Comparison of ENCODE assay signal across 35 cellular contexts in genomic region chr2:177072069-177072468, GRCh38.
DNase-seq lines count a peak whose midpoint lies in the region; ATAC-seq and TF ChIP-seq lines count a peak whose summit lies in the region.
"Had no signal": no experiment of that assay in that cellular context is flagged by ENCODE, and none has a peak within 500 bp of the region (broad histone marks: within the 10 kb centered on the region; RNA-seq: fewer than 3 reads in every experiment).

No MANE protein-coding gene starts in this region.

- CTCF ChIA-PET in MCF 10A (lab: Yijun Ruan, JAX) = interaction anchor here (0.6 to 0.7 kb wide), 2 partner anchors 41 to 1166 kb away, joined by 3 read pairs; no protein-coding TSS in a partner anchor
- CTCF ChIA-PET in mammary epithelial cell (lab: Charles Lee; ENCODE audit: low non-redundant PET) = no interaction called here

- H3K4me3 Mint-ChIP-seq in MCF 10A (ENCODE audit: unreplicated experiment) (no peak overlapping the region), brain (no peak overlapping the region)
- H3K4me3 Mint-ChIP-seq: activated T-helper 17 cell treated with anti-CD3 and anti-CD28 coated beads, Interleukin-2, amount 50 U/mL, for 72 hours; CD8-positive, alpha-beta memory T cell; dendritic cell treated with granulocyte-macrophage colony-stimulating factor and Interleukin-4, amounts not matched to agents 40 ng/mL and 50 ng/mL, for 4 days; endodermal cell; neural crest cell; stimulated activated naive CD8-positive, alpha-beta T cell treated with anti-CD3 and anti-CD28 coated beads, Interleukin-15, Interleukin-2, amounts not matched to agents 100 ng/mL and 50 ng/mL, for 24 hours had no signal

- POLR2A ChIA-PET in MCF 10A (lab: Yijun Ruan, JAX) = interaction anchor here (0.7 to 1.0 kb wide), 4 partner anchors 15 to 1765 kb away, joined by 3 read pairs; no protein-coding TSS in a partner anchor

- no TSS peak for BruUV-seq in MCF 10A (replicated peaks; lab: Mats Ljungman, UMichigan)
- BruUV-seq in mammary epithelial cell (replicated peaks; lab: Mats Ljungman, UMichigan) = no TSS peak

- ATAC-seq in HG03460 (IDR thresholded peaks at IDR 0.05; ENCODE audit: unreplicated experiment) = no peak
- ATAC-seq: activated T-helper 17 cell treated with anti-CD3 and anti-CD28 coated beads, Interleukin-2, amount 50 U/mL, for 72 hours; gastrocnemius medialis; pancreas had no signal

- H3K4me1 ChIP-seq in mammary epithelial cell (ENCODE audit: insufficient read depth, low read length) = no peaks in the 10 kb centered on the region
- H3K4me1 ChIP-seq: BE2C, esophagus muscularis mucosa, gastrocnemius medialis, pancreas, Peyer's patch, right atrium auricular region, thyroid gland, uterus had no signal

- no peak overlapping the region for H3K4me2 ChIP-seq in mammary epithelial cell (ENCODE audit: insufficient read depth, low read depth, low read length)

- in situ Hi-C loops in mammary epithelial cell (cut with MboI; ENCODE audit: low sequenced_read_pairs in 2 of 2) = no loop called here

- WGBS in mammary epithelial cell (ENCODE audit: low coverage, missing lambda C conversion rate) = 0% methylated on average over 1 of the region's 2 CpGs

- H3K4me1 Mint-ChIP-seq in MCF 10A (ENCODE audit: insufficient read depth, unreplicated experiment) (no peaks in the 10 kb centered on the region), brain (peaks cover 35% of the 10 kb centered on the region)
- H3K4me1 Mint-ChIP-seq: CD8-positive, alpha-beta memory T cell had no signal

- intact Hi-C loops in MCF 10A (cut with micrococcal nuclease) = no loop called here
- intact Hi-C loops in mammary epithelial cell (cut with micrococcal nuclease) = no loop called here
- intact Hi-C loops in cardiac septum (cut with DNase I) = no loop called here

- H3K36me3 Mint-ChIP-seq in MCF 10A (ENCODE audit: insufficient read depth, unreplicated experiment) = no peaks in the 10 kb centered on the region
- no peaks in the 10 kb centered on the region for H3K36me3 Mint-ChIP-seq in brain

- H2AFZ ChIP-seq in mammary epithelial cell (ENCODE audit: low read depth, low read length) = no peak overlapping the region

- H3K27ac ChIP-seq in mammary epithelial cell (ENCODE audit: insufficient read depth, low read depth, low read length) = no peak overlapping the region
- H3K27ac ChIP-seq: esophagus muscularis mucosa, gastrocnemius medialis, HL-60, pancreas, Peyer's patch, right atrium auricular region, thyroid gland had no signal

- H3K9me3 ChIP-seq in mammary epithelial cell (replicated peaks; ENCODE audit: insufficient read depth, low read length) = no peaks in the 10 kb centered on the region
- H3K9me3 ChIP-seq: BE2C, esophagus muscularis mucosa, gastrocnemius medialis, MG63, pancreas, Peyer's patch, right atrium auricular region, thyroid gland, uterus had no signal

- H3K36me3 ChIP-seq in mammary epithelial cell (ENCODE audit: insufficient read depth, low read length) = no peaks in the 10 kb centered on the region
- H3K36me3 ChIP-seq: BE2C, esophagus muscularis mucosa, gastrocnemius medialis, MG63, pancreas, Peyer's patch, right atrium auricular region, thyroid gland, uterus had no signal

- peak; percentile 53 for DNase-seq in MCF 10A (ENCODE audit: unreplicated experiment)
- no peak for DNase-seq in mammary epithelial cell
- peak; percentile 36 for DNase-seq in iris pigment epithelial cell (ENCODE audit: low read depth)
- DNase-seq in NCI-H2029 (lab: John Stamatoyannopoulos, UW) = no peak
- DNase-seq in cardiac septum (ENCODE audit: low spot score) = no peak
- no peak for DNase-seq in germinal center (ENCODE audit: low spot score)
- DNase-seq: ACHN; activated CD4-positive, alpha-beta T cell treated with anti-CD3 and anti-CD28 coated beads for 1 hour; activated naive CD4-positive, alpha-beta T cell treated with anti-CD3 and anti-CD28 coated beads, Interleukin-2, amount 50 U/mL, for 16 hours; anterior cingulate cortex; BE2C; caudate nucleus; CD8-positive, alpha-beta memory T cell; endodermal cell; gastrocnemius medialis; KG1; MG63; NCI-H1105 treated with DMSO at 0.1 percent for 48 hours; NCI-H1930; NCI-H526; pancreas; Peyer's patch; SHP77 treated with DMSO at 0.1 percent for 48 hours; stimulated activated CD4-positive, alpha-beta T cell treated with anti-CD3 and anti-CD28 coated beads, Interleukin-1b, Interleukin-23, amount 100 ng/mL, for 48 hours; thyroid gland had no signal

- H3K27me3 Mint-ChIP-seq in MCF 10A (ENCODE audit: insufficient read depth, unreplicated experiment) = peaks cover 5% of the 10 kb centered on the region
- no peaks in the 10 kb centered on the region for H3K27me3 Mint-ChIP-seq in brain
- H3K27me3 Mint-ChIP-seq: dendritic cell treated with granulocyte-macrophage colony-stimulating factor and Interleukin-4, amounts not matched to agents 40 ng/mL and 50 ng/mL, for 4 days had no signal

- dilution Hi-C loops in mammary epithelial cell (cut with HindIII; ENCODE audit: low sequenced_read_pairs) = no loop called here

- no peak overlapping the region for H3K9ac ChIP-seq in mammary epithelial cell (ENCODE audit: insufficient read depth, low read length)

- H3K27ac Mint-ChIP-seq in MCF 10A (ENCODE audit: low read depth, unreplicated experiment) = no peak overlapping the region
- peak overlapping the region in 4 of 5 experiments; percentile 53 to 80 (median 55) for H3K27ac Mint-ChIP-seq in brain
- H3K27ac Mint-ChIP-seq: activated T-helper 17 cell treated with anti-CD3 and anti-CD28 coated beads, Interleukin-2, amount 50 U/mL, for 72 hours; CD8-positive, alpha-beta memory T cell; dendritic cell treated with granulocyte-macrophage colony-stimulating factor and Interleukin-4, amounts not matched to agents 40 ng/mL and 50 ng/mL, for 4 days; endodermal cell; stimulated activated naive CD8-positive, alpha-beta T cell treated with anti-CD3 and anti-CD28 coated beads, Interleukin-15, Interleukin-2, amounts not matched to agents 100 ng/mL and 50 ng/mL, for 24 hours had no signal

- no peaks in the 10 kb centered on the region for H3K79me2 ChIP-seq in mammary epithelial cell (ENCODE audit: insufficient read depth, low read length)

- H3K27me3 ChIP-seq in mammary epithelial cell (ENCODE audit: insufficient read depth, low read length) = peaks cover 1% of the 10 kb centered on the region
- H3K27me3 ChIP-seq: BE2C, esophagus muscularis mucosa, gastrocnemius medialis, MG63, Peyer's patch, right atrium auricular region, thyroid gland, uterus had no signal

- H3K4me3 ChIP-seq in mammary epithelial cell (replicated peaks in 1 of 3; ENCODE audit: insufficient read depth in 1 of 3, low read depth in 2 of 3, low read length in 3 of 3) = no peak overlapping the region
- H3K4me3 ChIP-seq: esophagus muscularis mucosa, gastrocnemius medialis, MG63, pancreas, Peyer's patch, right atrium auricular region, thyroid gland, uterus had no signal

- no peaks in the 10 kb centered on the region for H4K20me1 ChIP-seq in mammary epithelial cell (ENCODE audit: insufficient read depth, low read length)

- no peaks in the 10 kb centered on the region for H3K9me3 Mint-ChIP-seq in MCF 10A (ENCODE audit: unreplicated experiment)
- H3K9me3 Mint-ChIP-seq in brain = no peaks in the 10 kb centered on the region
- H3K9me3 Mint-ChIP-seq: activated T-helper 17 cell treated with anti-CD3 and anti-CD28 coated beads, Interleukin-2, amount 50 U/mL, for 72 hours; CD8-positive, alpha-beta memory T cell; dendritic cell treated with granulocyte-macrophage colony-stimulating factor and Interleukin-4, amounts not matched to agents 40 ng/mL and 50 ng/mL, for 4 days; endodermal cell had no signal

- no peak for TF ChIP-seq CTCF in MCF 10A (IDR thresholded peaks at IDR 0.05; ENCODE audit: unreplicated experiment)
- TF ChIP-seq CTCF in mammary epithelial cell (conservative IDR thresholded peaks at IDR 0.05 in 1 of 2, IDR thresholded peaks at IDR 0.05 in 1 of 2; ENCODE audit: extremely low read depth in 1 of 2, insufficient read depth in 1 of 2, low read depth in 1 of 2, low read length in 2 of 2) = no peak
- no peak for TF ChIP-seq CTCF in brain (conservative IDR thresholded peaks at IDR 0.05)

Comparison
In these comparisons a context has a peak if more than half of its experiments do, and no peak if none do; other contexts are left out.
1. DNase-seq: peak in MCF 10A (single experiment) and iris pigment epithelial cell (single experiment); none in mammary epithelial cell (single experiment), NCI-H2029 (single experiment), cardiac septum (single experiment) and germinal center (single experiment).